ENCODE assay signal across 8 cellular contexts in genomic region chr4:1746265-1746691, GRCh38. TPM values are rescaled to one million over a fixed set of nuclear protein-coding genes. Genes with fewer than 3 reads are reported as not detected.
A peak's percentile ranks its signal among the peaks of the same experiment; 100 is the strongest.
DNase-seq lines count a peak whose midpoint lies in the region; ATAC-seq and TF ChIP-seq lines count a peak whose summit lies in the region.

No MANE protein-coding gene starts in this region.

- TF ChIP-seq POLR2A in erythroblast (IDR thresholded peaks at IDR 0.05; ENCODE audit: low read length) (no peak), stomach (IDR thresholded peaks at IDR 0.05) (no peak)

- WGBS in stomach, 5 donors: 17 to 24% (median 18%) methylated on average over 6 to 17 of the region's 17 CpGs

- H3K4me3 ChIP-seq in stomach: no peak overlapping the region

- H3K9me3 ChIP-seq in stomach: no peaks in the 10 kb centered on the region

- peaks cover 0 to 30% (median 4%) of the 10 kb centered on the region in 3 donors for H3K27me3 ChIP-seq in stomach

- peak overlapping the region in 1 of 5 donors; percentile 53 for H3K27ac ChIP-seq in stomach

- TF ChIP-seq CTCF in nephron progenitor cell (IDR thresholded peaks at IDR 0.05): peak; percentile 97
- TF ChIP-seq CTCF in stomach (IDR thresholded peaks at IDR 0.05): peak in 5 of 7 experiments; percentile 68 to 84 (median 80)

- DNase-seq in DMS114 treated with DMSO at 0.1 percent for 48 hours (lab: John Stamatoyannopoulos, UW; ENCODE audit: unreplicated experiment) (peak; percentile 8), NOMO-1 (lab: John Stamatoyannopoulos, UW; ENCODE audit: unreplicated experiment in 2 of 2) (peak; percentile 72 to 74), erythroblast (lab: John Stamatoyannopoulos, UW) (peak; percentile 84 to 88), nephron progenitor cell (peak; percentile 98), stomach (peak; percentile 80)
- DNase-seq in activated CD8-positive, alpha-beta memory T cell treated with anti-CD3 and anti-CD28 coated beads, Interleukin-2, amount 50 U/mL, for 1 hour (ENCODE audit: extremely low read depth): peak; percentile 30

- no peak overlapping the region for H3K27ac Mint-ChIP-seq in nephron progenitor cell

- no peaks in the 10 kb centered on the region for H3K4me1 Mint-ChIP-seq in nephron progenitor cell

- H3K4me1 ChIP-seq in stomach: peaks cover 16 to 26% (median 21%) of the 10 kb centered on the region in 4 donors

- H3K4me3 Mint-ChIP-seq in nephron progenitor cell: no peak overlapping the region

- peaks cover 0 to 36% (median 22%) of the 10 kb centered on the region in 4 donors for H3K36me3 ChIP-seq in stomach

- no peaks in the 10 kb centered on the region for H3K9me3 Mint-ChIP-seq in nephron progenitor cell

- H3K27me3 Mint-ChIP-seq in nephron progenitor cell (ENCODE audit: low read depth, poor library complexity): peaks cover 4% of the 10 kb centered on the region

- H3K36me3 Mint-ChIP-seq in nephron progenitor cell (ENCODE audit: low read depth): peaks cover 21% of the 10 kb centered on the region

- intact Hi-C loops in stomach (cut with DNase I; ENCODE audit: low total_unique reads): loop anchor here (5.0 kb wide), 1 partner anchor 66 kb away; no protein-coding TSS in a partner anchor

- peak; percentile 47 for ATAC-seq in HG02852 (IDR thresholded peaks at IDR 0.05; ENCODE audit: unreplicated experiment)
- no peak for ATAC-seq in GM18868 (IDR thresholded peaks at IDR 0.05; ENCODE audit: unreplicated experiment)

- TF ChIP-seq EP300 in stomach (IDR thresholded peaks at IDR 0.05): no peak

RNA-seq across cellular contexts. Expression of gene TACC3, which starts 25.0 kb away (rescaled TPM):
- 10 to 100 TPM in 4 of 5 donors, 1 to 10 TPM in 1; 9.5 to 74.1 (median 30.9) TPM for total RNA-seq in stomach
- 10 to 100 TPM in 2 of 3 donors, 1 to 10 TPM in 1; 7.2 to 22.7 (median 14.3) TPM for polyA plus RNA-seq in stomach

RNA-seq across cellular contexts. Expression of gene TMEM129, which starts 25.2 kb away (rescaled TPM):
- total RNA-seq in stomach: 100 to 1,000 TPM in 2 of 5 donors, 10 to 100 TPM in 2, 1 to 10 TPM in 1; 9.9 to 171 (median 41.6) TPM
- polyA plus RNA-seq in stomach: 10 to 100 TPM; 13.7 to 29.9 (median 19.1) TPM

RNA-seq across cellular contexts. Expression of gene SLBP, which starts 34.2 kb away (rescaled TPM):
- total RNA-seq in stomach: 100 to 1,000 TPM in 3 of 5 donors, 10 to 100 TPM in 2; 28.3 to 163 (median 100) TPM
- polyA plus RNA-seq in stomach: 10 to 100 TPM; 30.9 to 35.6 (median 32.5) TPM

RNA-seq across cellular contexts. Expression of gene FGFR3, which starts 46.8 kb away (rescaled TPM):
- total RNA-seq in stomach: 100 to 1,000 TPM in 1 of 5 donors, 10 to 100 TPM in 4; 20.0 to 530 (median 30.3) TPM
- 10 to 100 TPM in 1 of 3 donors, 1 to 10 TPM in 2; 1.2 to 84.1 (median 2.7) TPM for polyA plus RNA-seq in stomach

Comparison
In these comparisons a context has a peak if more than half of its experiments do, and no peak if none do; other contexts are left out.
1. DNase-seq: peak in every context shown above with its lines; median percentile 98 in nephron progenitor cell; 86 in erythroblast; 80 in stomach; 73 in NOMO-1; 30 in activated CD8-positive, alpha-beta memory T cell treated with anti-CD3 and anti-CD28 coated beads, Interleukin-2, amount 50 U/mL, for 1 hour; 8 in DMS114 treated with DMSO at 0.1 percent for 48 hours.